ENCODE assay signal across 1 cellular context in genomic region chr12:9260931-9261330, GRCh38.
TF ChIP-seq lines count a peak whose summit lies in the region.

No MANE protein-coding gene starts in this region.

TF ChIP-seq in HEK293, 187 proteins besides CTCF, POLR2A, EP300 and RAD21 (continued from another document):
- TF ChIP-seq ZNF513 (tag by site-specific recombination; IDR thresholded peaks at IDR 0.05) = 0 out of 2 replicates have a peak, but pooled peaks have one; percentile 28
